ENCODE assay signal across 27 cellular contexts in the genomic region with DNA sequence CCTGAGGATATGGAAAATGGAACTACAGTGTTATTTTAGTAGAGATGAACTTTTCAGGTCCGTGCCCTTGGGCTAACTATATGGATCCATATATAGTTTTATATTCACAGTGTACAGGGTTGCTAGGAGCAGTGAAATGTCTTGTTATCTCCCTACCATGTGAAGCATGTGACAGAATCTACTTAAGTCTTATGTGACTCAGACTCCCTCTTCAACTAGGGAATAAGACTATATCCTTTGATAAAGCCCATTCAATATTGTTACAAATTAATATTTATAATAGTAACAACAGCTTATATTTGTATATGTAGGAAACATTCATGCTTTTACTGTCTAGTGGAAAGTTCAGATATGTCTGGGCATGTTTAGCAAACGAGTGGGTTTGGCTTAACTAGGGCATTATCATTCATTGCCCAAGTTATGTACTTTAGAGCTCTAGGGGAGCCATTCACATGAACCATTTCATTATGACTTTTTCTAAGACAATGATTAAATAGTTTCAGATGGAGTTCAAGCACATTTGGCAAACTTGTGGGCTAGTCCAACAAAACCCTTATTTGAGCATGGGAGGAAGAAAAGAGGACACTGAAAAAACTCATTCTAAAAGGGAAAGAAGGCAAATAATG.
DNase-seq lines count a peak whose midpoint lies in the region; ATAC-seq, FAIRE-seq and TF ChIP-seq lines count a peak whose summit lies in the region.
"Had no signal": no experiment of that assay in that cellular context is flagged by ENCODE, and none has a peak within 500 bp of the region (broad histone marks: within the 10 kb centered on the region; RNA-seq: fewer than 3 reads in every experiment).

No MANE protein-coding gene starts in this region.

- H2BK120ac ChIP-seq in IMR-90 (ENCODE audit: low read depth, low read length): peak overlapping the region; percentile 29; the same call in 1 of the 2 replicates

- no peaks in the 10 kb centered on the region for H3K79me1 ChIP-seq in IMR-90 (ENCODE audit: low read depth in 1 of 2, low read length in 2 of 2)

- POLR2A ChIA-PET in IMR-90 (lab: Charles Lee; ENCODE audit: unreplicated experiment): no interaction called here

- H3K56ac ChIP-seq in IMR-90 (ENCODE audit: extremely low read depth, insufficient read depth, low read length): no peak overlapping the region

- H3K79me2 ChIP-seq in keratinocyte (ENCODE audit: control insufficient read depth, insufficient read depth, low read length): no peaks in the 10 kb centered on the region

- no peak for TF ChIP-seq CTCF in IMR-90 (conservative IDR thresholded peaks at IDR 0.05; ENCODE audit: low read depth, low read length)
- no peak for TF ChIP-seq CTCF in choroid plexus epithelial cell (conservative IDR thresholded peaks at IDR 0.05; ENCODE audit: low read depth, low read length)
- no peak for TF ChIP-seq CTCF in keratinocyte (optimal IDR thresholded peaks at IDR 0.05 in 1 of 3, IDR thresholded peaks at IDR 0.05 in 1 of 3, conservative IDR thresholded peaks at IDR 0.05 in 1 of 3; ENCODE audit: extremely low read depth in 1 of 3, insufficient read depth in 2 of 3, low read length in 3 of 3)
- TF ChIP-seq CTCF in left lung (IDR thresholded peaks at IDR 0.05): no peak

- 0 out of 4 replicates have a peak overlapping the region, but pooled peaks of 1 of the 2 experiments have one; percentile 8 for H4K8ac ChIP-seq in IMR-90 (ENCODE audit: low read depth in 2 of 2, low read length in 2 of 2)

- no peak for TF ChIP-seq RAD21 in IMR-90 (IDR thresholded peaks at IDR 0.05; ENCODE audit: low read length)

- in situ Hi-C loops in IMR-90 (cut with MboI; ENCODE audit: low sequenced_read_pairs): no loop called here

- H3K36me3 ChIP-seq in IMR-90 (ENCODE audit: control insufficient read depth, insufficient read depth, low read length) (no peaks in the 10 kb centered on the region), keratinocyte (ENCODE audit: control insufficient read depth in 2 of 2, extremely low read depth in 1 of 2, insufficient read depth in 2 of 2, low read length in 2 of 2) (no peaks in the 10 kb centered on the region), left lung (no peaks in the 10 kb centered on the region)
- H3K36me3 ChIP-seq: BE2C, colonic mucosa, esophagus squamous epithelium, Peyer's patch, suprapubic skin had no signal

- H4K5ac ChIP-seq in IMR-90 (ENCODE audit: low read depth, low read length): peak overlapping the region; percentile 58; the same call in 1 of the 2 replicates

- H2AFZ ChIP-seq in IMR-90 (replicated peaks; ENCODE audit: low read length, poor library complexity): no peak overlapping the region
- H2AFZ ChIP-seq in keratinocyte (ENCODE audit: control insufficient read depth, low read length): peak overlapping the region; percentile 1

- H3K4me3 Mint-ChIP-seq in natural killer cell treated with Interleukin-12 subunit alpha and Interleukin-12 subunit beta and Interleukin-15 and Interleukin-18, amount 100 ng/mL, for 72 hours: no peak overlapping the region
- H3K4me3 Mint-ChIP-seq: activated CD8-positive, alpha-beta T cell treated with anti-CD3 and anti-CD28 coated beads for 36 hours; activated naive CD8-positive, alpha-beta T cell treated with anti-CD3 and anti-CD28 coated beads for 36 hours; H9; T-cell had no signal

- peak; percentile 80 for FAIRE-seq in keratinocyte (lab: Jason Lieb, UNC)
- FAIRE-seq: A549, HepG2, small intestine had no signal

- peak overlapping the region; percentile 74 for H3K14ac ChIP-seq in IMR-90 (replicated peaks; ENCODE audit: low read depth, low read length)

- H4K91ac ChIP-seq in IMR-90 (ENCODE audit: insufficient read depth, low read depth, low read length): no peak overlapping the region

- H3K4me2 ChIP-seq in IMR-90 (ENCODE audit: low read depth, low read length) (no peak overlapping the region), keratinocyte (ENCODE audit: control insufficient read depth, extremely low read depth, insufficient read depth, low read depth, low read length) (peak overlapping the region; percentile 8)
- H3K4me2 ChIP-seq: A549 had no signal

- no TSS peak for BruUV-seq in IMR-90 (replicated peaks; lab: Mats Ljungman, UMichigan)

- no CpG with 5 or more reads among the region's 2 CpGs for WGBS in IMR-90 (ENCODE audit: extremely low coverage in 2 of 2, insufficient read length in 1 of 2), 2 experiments

- H2AK9ac ChIP-seq in IMR-90 (replicated peaks; ENCODE audit: low read depth, low read length, poor library complexity): no peak overlapping the region

- H3K27ac Mint-ChIP-seq in natural killer cell treated with Interleukin-12 subunit alpha and Interleukin-12 subunit beta and Interleukin-15 and Interleukin-18, amount 100 ng/mL, for 72 hours: no peak overlapping the region
- H3K27ac Mint-ChIP-seq: activated CD8-positive, alpha-beta T cell treated with anti-CD3 and anti-CD28 coated beads for 36 hours; activated naive CD8-positive, alpha-beta T cell treated with anti-CD3 and anti-CD28 coated beads for 36 hours; T-cell had no signal

- H3K4ac ChIP-seq in IMR-90 (ENCODE audit: low read depth, low read length): no peak overlapping the region

- TF ChIP-seq POLR2A in IMR-90 (IDR thresholded peaks at IDR 0.05; ENCODE audit: low read depth, low read length): no peak

- no peaks in the 10 kb centered on the region for H4K20me1 ChIP-seq in IMR-90 (ENCODE audit: insufficient read depth, low read length)
- H4K20me1 ChIP-seq in keratinocyte (ENCODE audit: control insufficient read depth, extremely low read depth, insufficient read depth, low read length): no peaks in the 10 kb centered on the region

- H3K9me1 ChIP-seq in IMR-90 (ENCODE audit: insufficient read depth, low read length) (no peaks in the 10 kb centered on the region), keratinocyte (ENCODE audit: control insufficient read depth, extremely low read depth, insufficient read depth, low read length) (no peaks in the 10 kb centered on the region)

- dilution Hi-C loops in IMR-90 (cut with HindIII; ENCODE audit: low sequenced_read_pairs, unreplicated experiment) (no loop called here), keratinocyte (cut with MboI; ENCODE audit: extremely low pct_ligation_motif_present, low sequenced_read_pairs) (no loop called here)

- 0 out of 2 replicates have a peak overlapping the region, but pooled peaks have one; percentile 52 for H2AK5ac ChIP-seq in IMR-90 (ENCODE audit: low read depth, low read length)

- H3K4me1 ChIP-seq in IMR-90 (ENCODE audit: control insufficient read depth, insufficient read depth, low read length) (peaks cover 3% of the 10 kb centered on the region; the same call in 1 of the 2 replicates), keratinocyte (ENCODE audit: control insufficient read depth, extremely low read depth, insufficient read depth, low read length) (peaks cover 10% of the 10 kb centered on the region), left lung (no peaks in the 10 kb centered on the region)
- H3K4me1 ChIP-seq: A549, BE2C, colonic mucosa, Peyer's patch, suprapubic skin had no signal

- intact Hi-C loops in IMR-90 (cut with micrococcal nuclease): no loop called here
- intact Hi-C loops in left lung (cut with DNase I): no loop called here

- no peak overlapping the region for H3K27ac ChIP-seq in IMR-90 (ENCODE audit: insufficient read depth, low read length)
- H3K27ac ChIP-seq in keratinocyte (ENCODE audit: control insufficient read depth, insufficient read depth, low read length): no peak overlapping the region
- no peak overlapping the region for H3K27ac ChIP-seq in left lung
- H3K27ac ChIP-seq: A549, colonic mucosa, esophagus squamous epithelium, HL-60, Peyer's patch, suprapubic skin had no signal

- no peaks in the 10 kb centered on the region for H3K27me3 Mint-ChIP-seq in natural killer cell treated with Interleukin-12 subunit alpha and Interleukin-12 subunit beta and Interleukin-15 and Interleukin-18, amount 100 ng/mL, for 72 hours
- H3K27me3 Mint-ChIP-seq: activated CD8-positive, alpha-beta T cell treated with anti-CD3 and anti-CD28 coated beads for 36 hours had no signal

- H3K23ac ChIP-seq in IMR-90 (ENCODE audit: low read depth, low read length): no peak overlapping the region

- 0 out of 2 replicates have a peak, but pooled peaks have one; percentile 29 for ATAC-seq in IMR-90 (ENCODE audit: low read depth)
- ATAC-seq in left lung: no peak
- ATAC-seq in natural killer cell treated with Interleukin-12 subunit alpha and Interleukin-12 subunit beta and Interleukin-15 and Interleukin-18, amount 100 ng/mL, for 72 hours: no peak
- ATAC-seq: A549; activated CD8-positive, alpha-beta T cell treated with anti-CD3 and anti-CD28 coated beads for 36 hours; HepG2; T-cell had no signal

- no peaks in the 10 kb centered on the region for H3K4me1 Mint-ChIP-seq in natural killer cell treated with Interleukin-12 subunit alpha and Interleukin-12 subunit beta and Interleukin-15 and Interleukin-18, amount 100 ng/mL, for 72 hours (ENCODE audit: low read depth in 2 of 2)
- H3K4me1 Mint-ChIP-seq: activated naive CD8-positive, alpha-beta T cell treated with anti-CD3 and anti-CD28 coated beads for 36 hours; T-cell had no signal

- peaks cover 7% of the 10 kb centered on the region for H3K36me3 Mint-ChIP-seq in natural killer cell treated with Interleukin-12 subunit alpha and Interleukin-12 subunit beta and Interleukin-15 and Interleukin-18, amount 100 ng/mL, for 72 hours
- H3K36me3 Mint-ChIP-seq: activated naive CD8-positive, alpha-beta T cell treated with anti-CD3 and anti-CD28 coated beads for 36 hours; T-cell had no signal

- peak overlapping the region; percentile 64; the same call in 1 of the 2 replicates for H3K18ac ChIP-seq in IMR-90 (ENCODE audit: low read depth, low read length)

- peak overlapping the region; percentile 50; the same call in 1 of the 2 replicates for H2BK20ac ChIP-seq in IMR-90 (ENCODE audit: low read depth, low read length)

- H3K9me3 Mint-ChIP-seq in natural killer cell treated with Interleukin-12 subunit alpha and Interleukin-12 subunit beta and Interleukin-15 and Interleukin-18, amount 100 ng/mL, for 72 hours: peaks cover 19% of the 10 kb centered on the region

- CTCF ChIA-PET in IMR-90 (lab: Yijun Ruan, JAX): interaction anchor here (2.0 kb wide), 1 partner anchor 18 kb away, joined by 9 read pairs; no protein-coding TSS in a partner anchor

- H3K9ac ChIP-seq in IMR-90 (ENCODE audit: low read depth, low read length): no peak overlapping the region
- no peak overlapping the region for H3K9ac ChIP-seq in keratinocyte (ENCODE audit: control insufficient read depth, extremely low read depth, insufficient read depth, low read length)

- no peak overlapping the region for H3K4me3 ChIP-seq in IMR-90 (ENCODE audit: insufficient read depth, low read depth, low read length)
- H3K4me3 ChIP-seq in choroid plexus epithelial cell (ENCODE audit: low read depth, low read length): no peak overlapping the region
- H3K4me3 ChIP-seq in keratinocyte (ENCODE audit: control insufficient read depth in 2 of 3, extremely low read depth in 1 of 3, insufficient read depth in 2 of 3, low read depth in 1 of 3, low read length in 3 of 3): no peak overlapping the region
- H3K4me3 ChIP-seq in left lung: no peak overlapping the region
- H3K4me3 ChIP-seq: A549, colonic mucosa, esophagus squamous epithelium, Peyer's patch, suprapubic skin had no signal

- peak; percentile 11 for DNase-seq in AG08395 (ENCODE audit: low spot score)
- peak; percentile 15 for DNase-seq in IMR-90
- DNase-seq in choroid plexus epithelial cell (ENCODE audit: low read depth): peak; percentile 39
- DNase-seq in keratinocyte (ENCODE audit: low read depth, low spot score): no peak
- no peak for DNase-seq in NAMALWA (ENCODE audit: low spot score)
- DNase-seq in left lung: no peak
- no peak for DNase-seq in NCI-H1048 (lab: John Stamatoyannopoulos, UW)
- no peak for DNase-seq in natural killer cell treated with Interleukin-12 subunit alpha and Interleukin-12 subunit beta and Interleukin-15 and Interleukin-18, amount 100 ng/mL, for 72 hours (ENCODE audit: low spot score)
- DNase-seq: activated CD4-positive, CD25-positive, alpha-beta regulatory T cell treated with anti-CD3 and anti-CD28 coated beads, Interleukin-2, amount 50 U/mL, for 72 hours; activated CD8-positive, alpha-beta T cell treated with anti-CD3 and anti-CD28 coated beads for 36 hours; activated naive CD8-positive, alpha-beta T cell treated with anti-CD3 and anti-CD28 coated beads for 36 hours; BE2C; colonic mucosa; DND-41; effector memory CD4-positive, alpha-beta T cell; esophagus squamous epithelium; H9; NCI-H510A treated with DMSO at 0.1 percent for 48 hours; nucleus accumbens; Peyer's patch; small intestine; stimulated activated CD4-positive, alpha-beta T cell treated with anti-CD3 and anti-CD28 coated beads, Interleukin-2, amount 100 ng/mL, for 24 hours; T-cell had no signal

- H2BK15ac ChIP-seq in IMR-90 (ENCODE audit: low read depth, low read length): no peak overlapping the region

- H3K9me3 ChIP-seq in IMR-90 (ENCODE audit: control insufficient read depth, insufficient read depth, low read length) (no peaks in the 10 kb centered on the region), keratinocyte (ENCODE audit: control insufficient read depth, low read depth, low read length) (no peaks in the 10 kb centered on the region), left lung (peaks cover 0 to 3% of the 10 kb centered on the region in 2 donors)
- H3K9me3 ChIP-seq: A549, BE2C, colonic mucosa, esophagus squamous epithelium, Peyer's patch, suprapubic skin had no signal

- no peak overlapping the region for H2BK5ac ChIP-seq in IMR-90 (ENCODE audit: low read depth, low read length, poor library complexity, severe bottlenecking)

- H3K27me3 ChIP-seq in IMR-90 (ENCODE audit: control insufficient read depth, insufficient read depth, low read length) (no peaks in the 10 kb centered on the region), keratinocyte (ENCODE audit: control insufficient read depth, extremely low read depth, insufficient read depth, low read length) (no peaks in the 10 kb centered on the region), left lung (no peaks in the 10 kb centered on the region)
- H3K27me3 ChIP-seq: BE2C, colonic mucosa, esophagus squamous epithelium, Peyer's patch, suprapubic skin had no signal

Comparison
In these comparisons a context has a peak if more than half of its experiments do, and no peak if none do; other contexts are left out.
1. DNase-seq: peak in AG08395 (single experiment), IMR-90 (single experiment) and choroid plexus epithelial cell (single experiment); none in keratinocyte (single experiment), NAMALWA (single experiment), left lung (0 of 2), NCI-H1048 (single experiment) and natural killer cell treated with Interleukin-12 subunit alpha and Interleukin-12 subunit beta and Interleukin-15 and Interleukin-18, amount 100 ng/mL, for 72 hours (single experiment).